Comparison of ENCODE assay signal across 8 cellular contexts in the genomic region with DNA sequence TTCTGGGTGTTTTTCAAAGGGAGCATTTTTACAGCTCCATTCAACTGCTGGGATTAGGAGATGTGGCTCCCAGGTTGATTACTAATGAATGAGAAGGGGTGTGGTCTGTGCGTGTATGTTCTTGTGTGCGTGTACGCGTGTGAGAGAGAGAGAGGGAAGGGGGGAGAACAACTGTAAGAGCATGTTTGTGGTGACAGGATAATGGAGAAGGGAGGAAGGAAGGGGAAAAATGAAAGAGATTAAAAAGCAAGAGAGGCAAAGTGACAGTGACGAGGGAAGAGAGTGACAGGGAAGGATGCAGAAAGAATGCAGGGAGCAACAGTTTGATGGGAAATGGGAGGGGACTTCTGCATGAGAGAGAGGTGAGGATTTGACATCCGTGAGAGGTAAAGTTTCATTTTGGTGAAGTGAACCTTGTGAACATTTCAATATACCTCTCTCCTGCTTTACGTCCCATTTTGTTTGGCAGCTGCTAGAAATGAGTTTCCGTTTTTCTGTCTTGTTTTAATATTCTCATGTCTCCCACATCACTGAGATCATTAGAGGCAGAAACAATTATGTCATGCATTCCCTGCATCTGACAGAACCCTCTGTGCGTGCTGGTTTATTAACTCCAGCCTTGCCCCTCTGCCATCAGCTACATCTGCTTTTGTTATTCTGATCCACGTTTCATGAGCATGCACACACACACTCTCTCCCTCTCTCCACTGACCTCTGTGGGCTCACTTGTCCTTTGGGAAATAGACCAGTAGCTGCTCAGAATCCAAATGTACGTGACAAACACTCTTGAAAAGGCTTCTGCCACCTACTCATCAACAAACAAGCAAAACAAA.
DNase-seq lines count a peak whose midpoint lies in the region; ATAC-seq and TF ChIP-seq lines count a peak whose summit lies in the region.

No MANE protein-coding gene starts in this region.

- H3K9ac ChIP-seq in MM.1S (ENCODE audit: low read length) = peak overlapping the region; percentile 85; the same call in 1 of the 2 replicates

- POLR2A ChIA-PET in HEK293T (lab: Yijun Ruan, JAX) = interaction anchor here (0.9 to 2.1 kb wide), 8 partner anchors 12 to 126 kb away, joined by 3 to 8 read pairs (median 4); no protein-coding TSS in a partner anchor

- intact Hi-C loops in left lung (cut with DNase I) = no loop called here

- 0 out of 2 replicates have a peak, but pooled peaks cover 4% of the 10 kb centered on the region for H3F3A ChIP-seq in MM.1S (ENCODE audit: insufficient read depth, low read length)

- DNase-seq in GM03348 (ENCODE audit: low spot score) (peak; percentile 67), MM.1S (no peak), brain pericyte (ENCODE audit: low read depth, low spot score) (peak; percentile 65), left lung (no peak), SKM-1 treated with dmso at 0.1 percent for 144 hours (lab: John Stamatoyannopoulos, UW; ENCODE audit: unreplicated experiment) (no peak), HEK293T (ENCODE audit: extremely low spot score) (no peak)

- ATAC-seq in left lung (no peak), GM18519 (IDR thresholded peaks at IDR 0.05; ENCODE audit: low FRiP score, unreplicated experiment) (no peak)

- H3K4me3 ChIP-seq in MM.1S (ENCODE audit: low read length) = peak overlapping the region; percentile 71
- H3K4me3 ChIP-seq in left lung = peak overlapping the region; percentile 46 to 63

- H3K4me1 ChIP-seq in MM.1S (ENCODE audit: low read length) (peaks cover 5% of the 10 kb centered on the region; the same call in 1 of the 2 replicates), left lung (peaks cover 0 to 16% of the 10 kb centered on the region in 2 donors)

- H3K36me3 ChIP-seq in MM.1S (replicated peaks; ENCODE audit: insufficient read depth, low read length) = no peaks in the 10 kb centered on the region
- no peaks in the 10 kb centered on the region for H3K36me3 ChIP-seq in left lung

- H3K9me3 ChIP-seq in MM.1S (replicated peaks; ENCODE audit: insufficient read depth, low read length) (no peaks in the 10 kb centered on the region), left lung (no peaks in the 10 kb centered on the region)

- no peaks in the 10 kb centered on the region for H3K27me3 ChIP-seq in MM.1S (replicated peaks; ENCODE audit: insufficient read depth, low read length)
- H3K27me3 ChIP-seq in left lung = peaks cover 0 to 13% of the 10 kb centered on the region in 2 donors

- no peak for TF ChIP-seq CTCF in MM.1S (IDR thresholded peaks at IDR 0.05; ENCODE audit: low read length)
- TF ChIP-seq CTCF in left lung (IDR thresholded peaks at IDR 0.05) = no peak

- CTCF ChIA-PET in HEK293T (lab: Yijun Ruan, JAX) = interaction anchor here (0.6 to 1.9 kb wide), 11 partner anchors 9 to 928 kb away, joined by 3 to 5 read pairs (median 3); no protein-coding TSS in a partner anchor

- H3K27ac ChIP-seq in MM.1S (ENCODE audit: low read length) (peak overlapping the region; percentile 92; the same call in 1 of the 2 replicates), left lung (peak overlapping the region; percentile 90 to 91), temporal lobe (ENCODE audit: low read depth, low read length) (peak overlapping the region; percentile 45)

- H4K20me1 ChIP-seq in MM.1S (ENCODE audit: insufficient read depth, low read length) = no peaks in the 10 kb centered on the region

- H3K9me2 ChIP-seq in MM.1S (replicated peaks; ENCODE audit: insufficient read depth, low read length) = no peaks in the 10 kb centered on the region

- H3K79me2 ChIP-seq in MM.1S (ENCODE audit: low read length) = no peaks in the 10 kb centered on the region

- H3K4me2 ChIP-seq in MM.1S (ENCODE audit: low read depth, low read length) = peak overlapping the region; percentile 56

- H2AFZ ChIP-seq in MM.1S (ENCODE audit: low read length) = peak overlapping the region; percentile 90

TF ChIP-seq in HEK293T, 16 proteins besides CTCF, POLR2A, EP300 and RAD21:
- no peak for TF ChIP-seq LEF1 (IDR thresholded peaks at IDR 0.05; ENCODE audit: borderline replicate concordance)
- TF ChIP-seq CTBP1 (IDR thresholded peaks at IDR 0.05; ENCODE audit: borderline replicate concordance) = no peak
- TF ChIP-seq, protein P1, sequence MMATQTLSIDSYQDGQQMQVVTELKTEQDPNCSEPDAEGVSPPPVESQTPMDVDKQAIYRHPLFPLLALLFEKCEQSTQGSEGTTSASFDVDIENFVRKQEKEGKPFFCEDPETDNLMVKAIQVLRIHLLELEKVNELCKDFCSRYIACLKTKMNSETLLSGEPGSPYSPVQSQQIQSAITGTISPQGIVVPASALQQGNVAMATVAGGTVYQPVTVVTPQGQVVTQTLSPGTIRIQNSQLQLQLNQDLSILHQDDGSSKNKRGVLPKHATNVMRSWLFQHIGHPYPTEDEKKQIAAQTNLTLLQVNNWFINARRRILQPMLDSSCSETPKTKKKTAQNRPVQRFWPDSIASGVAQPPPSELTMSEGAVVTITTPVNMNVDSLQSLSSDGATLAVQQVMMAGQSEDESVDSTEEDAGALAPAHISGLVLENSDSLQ (IDR thresholded peaks at IDR 0.05) = no peak
- no peak for TF ChIP-seq ZNF384 (IDR thresholded peaks at IDR 0.05)
- TF ChIP-seq TARDBP (IDR thresholded peaks at IDR 0.05) = no peak
- no peak for TF ChIP-seq HDGF (IDR thresholded peaks at IDR 0.05; ENCODE audit: borderline replicate concordance)
- TF ChIP-seq ELF4 (IDR thresholded peaks at IDR 0.05) = no peak
- TF ChIP-seq BHLHE40 (IDR thresholded peaks at IDR 0.05; ENCODE audit: borderline replicate concordance) = no peak
- TF ChIP-seq ARNT (IDR thresholded peaks at IDR 0.05) = no peak
- TF ChIP-seq FOXA1 (IDR thresholded peaks at IDR 0.05) = no peak
- TF ChIP-seq SP1 (IDR thresholded peaks at IDR 0.05) = no peak
TF ChIP-seq in HEK293T: peak in this region for 0.

Comparison
In these comparisons a context has a peak if more than half of its experiments do, and no peak if none do; other contexts are left out.
1. DNase-seq: peak in GM03348 (single experiment) and brain pericyte (single experiment); none in MM.1S (single experiment), left lung (0 of 2), SKM-1 treated with dmso at 0.1 percent for 144 hours (single experiment) and HEK293T (single experiment).
2. Peak in every context shown above with its lines, with median percentiles within 50 percentile points of each other: H3K27ac ChIP-seq.